25 cellular contexts compared by ENCODE assay signal in the genomic region with DNA sequence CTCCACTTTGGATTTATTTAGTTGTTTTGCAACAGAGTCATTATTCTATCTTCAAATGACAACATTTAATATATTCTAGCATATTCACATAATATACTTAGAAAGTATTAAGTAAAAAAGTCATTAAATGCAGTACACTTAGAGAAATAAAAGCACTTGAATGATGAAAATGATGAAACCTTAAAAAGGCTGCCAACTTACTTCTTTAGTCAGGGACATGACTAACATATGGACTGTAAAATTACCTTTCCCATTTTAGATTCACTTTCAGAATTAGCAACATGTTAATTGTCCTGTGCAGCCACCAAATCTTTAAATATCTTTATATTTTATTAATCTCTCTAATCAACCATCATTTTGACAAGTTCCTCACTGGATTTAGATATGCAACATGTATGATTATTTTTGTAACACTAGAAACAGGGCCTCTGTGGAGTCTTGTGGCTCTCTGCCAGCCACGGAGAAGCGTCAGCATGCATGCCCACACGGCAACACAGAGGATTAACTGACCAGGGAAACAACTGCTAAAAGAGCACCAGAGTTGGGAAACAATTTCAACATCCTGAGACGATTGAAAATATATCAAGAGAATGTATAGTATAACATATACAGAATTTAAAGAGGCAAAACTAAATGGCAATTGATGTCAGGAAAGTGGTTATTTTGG.
DNase-seq lines count a peak whose midpoint lies in the region; ATAC-seq lines count a peak whose summit lies in the region.
"Had no signal": no experiment of that assay in that cellular context is flagged by ENCODE, and none has a peak within 500 bp of the region (broad histone marks: within the 10 kb centered on the region; RNA-seq: fewer than 3 reads in every experiment).

No MANE protein-coding gene starts in this region.

- ATAC-seq in HG02798 (IDR thresholded peaks at IDR 0.05; ENCODE audit: poor library complexity, unreplicated experiment) (no peak), HG02840 (IDR thresholded peaks at IDR 0.05; ENCODE audit: low FRiP score, unreplicated experiment) (no peak), GM18511 (IDR thresholded peaks at IDR 0.05; ENCODE audit: unreplicated experiment) (no peak)
- ATAC-seq: activated CD8-positive, alpha-beta memory T cell treated with anti-CD3 and anti-CD28 coated beads, Interleukin-2, amount 10 ng/mL, durations not matched to agents 7 days and 5 days; CD8-positive, alpha-beta T cell; natural killer cell treated with Interleukin-12 subunit alpha and Interleukin-12 subunit beta and Interleukin-15 and Interleukin-18, amount 100 ng/mL, for 72 hours; pancreas; Right ventricle myocardium inferior; stimulated activated effector memory CD8-positive, alpha-beta T cell treated with anti-CD3 and anti-CD28 coated beads, Interleukin-12 subunit alpha, Interleukin-12 subunit beta, amount 100 ng/mL, for 72 hours had no signal

- DNase-seq in Daoy (ENCODE audit: low read depth), result peak; percentile 11
- peak; percentile 14 for DNase-seq in NOMO-1 treated with dmso at 0.1 percent for 144 hours (lab: John Stamatoyannopoulos, UW; ENCODE audit: unreplicated experiment)
- DNase-seq in cerebellar cortex (ENCODE audit: low spot score), result peak; percentile 12
- peak; percentile 75 for DNase-seq in myocyte (ENCODE audit: low read depth)
- DNase-seq in NCI-H345 (lab: John Stamatoyannopoulos, UW), result no peak
- DNase-seq: activated CD4-positive, alpha-beta T cell treated with anti-CD3 and anti-CD28 coated beads, Interleukin-2, amount 50 U/mL, for 1 hour; activated CD8-positive, alpha-beta memory T cell treated with anti-CD3 and anti-CD28 coated beads, Interleukin-2, amount 10 ng/mL, durations not matched to agents 7 days and 5 days; activated T-cell treated with anti-CD3 and anti-CD28 coated beads, Interleukin-2, amount 50 U/mL, for 48 hours; adrenal gland; CD8-positive, alpha-beta T cell; H9; lower lobe of right lung; NCI-H1417 treated with DMSO at 0.1 percent for 48 hours; NCI-H446 treated with DMSO at 0.1 percent for 48 hours; NCI-H82; pancreas; PC-9; stimulated activated CD4-positive, alpha-beta T cell treated with anti-CD3 and anti-CD28 coated beads, Interleukin-4, amount 100 ng/mL, for 24 hours; WERI-Rb-1 had no signal
